Comparison of ENCODE assay signal across 8 cellular contexts in genomic region chr12:94100990-94101901, GRCh38. TPM values are rescaled to one million over a fixed set of nuclear protein-coding genes. Genes with fewer than 3 reads are reported as not detected.
DNase-seq lines count a peak whose midpoint lies in the region; TF ChIP-seq lines count a peak whose summit lies in the region.

No MANE protein-coding gene starts in this region.

- no peak overlapping the region for H4K8ac ChIP-seq in trophoblast cell (ENCODE audit: low read depth, low read length)

- H3K14ac ChIP-seq in trophoblast cell (ENCODE audit: low read length) = no peak overlapping the region

- no peak overlapping the region for H2BK5ac ChIP-seq in trophoblast cell (ENCODE audit: low read depth, low read length, poor library complexity)

- H3K4me3 Mint-ChIP-seq in activated naive CD8-positive, alpha-beta T cell treated with anti-CD3 and anti-CD28 coated beads for 36 hours = peak overlapping the region; percentile 79

- H3K36me3 Mint-ChIP-seq in activated naive CD8-positive, alpha-beta T cell treated with anti-CD3 and anti-CD28 coated beads for 36 hours = no peaks in the 10 kb centered on the region

- DNase-seq in DMS53 treated with DMSO at 0.1 percent for 48 hours (lab: John Stamatoyannopoulos, UW; ENCODE audit: unreplicated experiment) = peak; percentile 73
- peak; percentile 67 to 88 for DNase-seq in HAP-1 (ENCODE audit: low spot score in 2 of 2)
- peak; percentile 53 for DNase-seq in NCI-H1048 (lab: John Stamatoyannopoulos, UW)
- peak; percentile 7 for DNase-seq in SKM-1 (lab: John Stamatoyannopoulos, UW; ENCODE audit: unreplicated experiment)
- DNase-seq in activated naive CD8-positive, alpha-beta T cell treated with anti-CD3 and anti-CD28 coated beads for 36 hours = peak; percentile 81
- peak; percentile 92 for DNase-seq in cardiac septum (ENCODE audit: low spot score)
- peak; percentile 59 to 84 for DNase-seq in trophoblast cell
- peak; percentile 56 to 85 for DNase-seq in tibial artery

- intact Hi-C loops in cardiac septum (cut with DNase I) (loop anchor here (5.0 kb wide), 5 partner anchors 109 to 424 kb away; partner anchors contain the start of gene CRADD), tibial artery (cut with DNase I; ENCODE audit: low total_unique reads) (loop anchor here (5.0 kb wide), 1 partner anchor 529 kb away; the partner anchor contains the start of gene SOCS2)

- H3K4me3 ChIP-seq in HAP-1 = peak overlapping the region; percentile 32
- no peak overlapping the region for H3K4me3 ChIP-seq in trophoblast cell (ENCODE audit: low read depth, low read length)
- H3K4me3 ChIP-seq in tibial artery = peak overlapping the region; percentile 54 to 73

- peak overlapping the region; percentile 70 for H3K27ac Mint-ChIP-seq in activated naive CD8-positive, alpha-beta T cell treated with anti-CD3 and anti-CD28 coated beads for 36 hours

- H3K79me1 ChIP-seq in trophoblast cell (ENCODE audit: low read length) = no peaks in the 10 kb centered on the region

- WGBS in trophoblast cell (ENCODE audit: extremely low coverage, insufficient coverage, insufficient read length) = no CpG with 5 or more reads among the region's 42 CpGs

- no peak overlapping the region for H3K23ac ChIP-seq in trophoblast cell (ENCODE audit: low read length)

- no peaks in the 10 kb centered on the region for H3K79me2 ChIP-seq in trophoblast cell (ENCODE audit: control insufficient read depth, insufficient read depth, low read length, poor library complexity)

- H3K27ac ChIP-seq in trophoblast cell (ENCODE audit: low read depth, low read length) (no peak overlapping the region), tibial artery (peak overlapping the region in 1 of 2 donors; percentile 38)

- H3K9ac ChIP-seq in trophoblast cell (ENCODE audit: low read length) = no peak overlapping the region

- H4K91ac ChIP-seq in trophoblast cell (ENCODE audit: low read depth, low read length) = no peak overlapping the region

- no peaks in the 10 kb centered on the region for H3K9me3 ChIP-seq in HAP-1
- H3K9me3 ChIP-seq in trophoblast cell (ENCODE audit: insufficient read depth, low read depth, low read length) = no peaks in the 10 kb centered on the region
- no peaks in the 10 kb centered on the region for H3K9me3 ChIP-seq in tibial artery

- H3K18ac ChIP-seq in trophoblast cell (ENCODE audit: low read length) = no peak overlapping the region

- in situ Hi-C loops in HAP-1 (cut with MboI; ENCODE audit: low sequenced_read_pairs) = loop anchor here (5.0 to 25.0 kb wide), 4 partner anchors 329 to 1314 kb away; no protein-coding TSS in a partner anchor

- no peaks in the 10 kb centered on the region for H3K9me3 Mint-ChIP-seq in activated naive CD8-positive, alpha-beta T cell treated with anti-CD3 and anti-CD28 coated beads for 36 hours

- no peak overlapping the region for H3K4ac ChIP-seq in trophoblast cell (ENCODE audit: low read depth, low read length)

- H3K36me3 ChIP-seq in HAP-1 (replicated peaks) (no peaks in the 10 kb centered on the region), trophoblast cell (ENCODE audit: control insufficient read depth in 1 of 2, insufficient read depth in 2 of 2, low read length in 2 of 2) (no peaks in the 10 kb centered on the region), tibial artery (no peaks in the 10 kb centered on the region)

- H3K27me3 Mint-ChIP-seq in activated naive CD8-positive, alpha-beta T cell treated with anti-CD3 and anti-CD28 coated beads for 36 hours = peaks cover 37% of the 10 kb centered on the region

- H4K12ac ChIP-seq in trophoblast cell (ENCODE audit: low read depth, low read length) = no peak overlapping the region

- H3K4me1 ChIP-seq in HAP-1 (peaks cover 6% of the 10 kb centered on the region; the same call in 1 of the 2 replicates), trophoblast cell (ENCODE audit: control insufficient read depth in 1 of 2, insufficient read depth in 2 of 2, low read length in 2 of 2) (peaks cover 0 to 8% of the 10 kb centered on the region in 2 experiments), tibial artery (peaks cover 0 to 12% (median 4%) of the 10 kb centered on the region in 4 donors)

- H2AK5ac ChIP-seq in trophoblast cell (ENCODE audit: low read length) = no peak overlapping the region

- TF ChIP-seq CTCF in tibial artery (IDR thresholded peaks at IDR 0.05) = peak; percentile 88 to 89

- peak overlapping the region; percentile 99 for H3K4me2 ChIP-seq in trophoblast cell (ENCODE audit: low read length)

- H2BK120ac ChIP-seq in trophoblast cell (ENCODE audit: insufficient read depth, low read length, poor library complexity) = no peak overlapping the region

- no peak overlapping the region for H2BK12ac ChIP-seq in trophoblast cell (ENCODE audit: low read length)

- peaks cover 11% of the 10 kb centered on the region for H3K4me1 Mint-ChIP-seq in activated naive CD8-positive, alpha-beta T cell treated with anti-CD3 and anti-CD28 coated beads for 36 hours

- peak overlapping the region; percentile 82 for H2AFZ ChIP-seq in trophoblast cell (ENCODE audit: insufficient read depth, low read length, poor library complexity)

- H3K27me3 ChIP-seq in HAP-1 (ENCODE audit: low read depth) = no peaks in the 10 kb centered on the region
- H3K27me3 ChIP-seq in trophoblast cell (ENCODE audit: insufficient read depth, low read length) = no peaks in the 10 kb centered on the region
- H3K27me3 ChIP-seq in tibial artery = peaks cover 0 to 18% of the 10 kb centered on the region in 2 donors

RNA-seq across cellular contexts. Expression of gene PLXNC1, which starts 47.1 kb away (rescaled TPM):
- 1 to 10 TPM; 4.7 to 6.0 TPM for total RNA-seq in activated naive CD8-positive, alpha-beta T cell treated with anti-CD3 and anti-CD28 coated beads for 36 hours
- total RNA-seq in cardiac septum = 4.4 TPM
- polyA plus RNA-seq in trophoblast cell (2013) = 0.21 and 0.22 TPM in 2 replicates

Comparison
In these comparisons a context has a peak if more than half of its experiments do, and no peak if none do; other contexts are left out.
1. DNase-seq: peak in every context shown above with its lines; median percentile 92 in cardiac septum; 81 in activated naive CD8-positive, alpha-beta T cell treated with anti-CD3 and anti-CD28 coated beads for 36 hours; 78 in HAP-1; 73 in DMS53 treated with DMSO at 0.1 percent for 48 hours; 72 in trophoblast cell; 70 in tibial artery; 53 in NCI-H1048; 7 in SKM-1.